In the genomic region with DNA sequence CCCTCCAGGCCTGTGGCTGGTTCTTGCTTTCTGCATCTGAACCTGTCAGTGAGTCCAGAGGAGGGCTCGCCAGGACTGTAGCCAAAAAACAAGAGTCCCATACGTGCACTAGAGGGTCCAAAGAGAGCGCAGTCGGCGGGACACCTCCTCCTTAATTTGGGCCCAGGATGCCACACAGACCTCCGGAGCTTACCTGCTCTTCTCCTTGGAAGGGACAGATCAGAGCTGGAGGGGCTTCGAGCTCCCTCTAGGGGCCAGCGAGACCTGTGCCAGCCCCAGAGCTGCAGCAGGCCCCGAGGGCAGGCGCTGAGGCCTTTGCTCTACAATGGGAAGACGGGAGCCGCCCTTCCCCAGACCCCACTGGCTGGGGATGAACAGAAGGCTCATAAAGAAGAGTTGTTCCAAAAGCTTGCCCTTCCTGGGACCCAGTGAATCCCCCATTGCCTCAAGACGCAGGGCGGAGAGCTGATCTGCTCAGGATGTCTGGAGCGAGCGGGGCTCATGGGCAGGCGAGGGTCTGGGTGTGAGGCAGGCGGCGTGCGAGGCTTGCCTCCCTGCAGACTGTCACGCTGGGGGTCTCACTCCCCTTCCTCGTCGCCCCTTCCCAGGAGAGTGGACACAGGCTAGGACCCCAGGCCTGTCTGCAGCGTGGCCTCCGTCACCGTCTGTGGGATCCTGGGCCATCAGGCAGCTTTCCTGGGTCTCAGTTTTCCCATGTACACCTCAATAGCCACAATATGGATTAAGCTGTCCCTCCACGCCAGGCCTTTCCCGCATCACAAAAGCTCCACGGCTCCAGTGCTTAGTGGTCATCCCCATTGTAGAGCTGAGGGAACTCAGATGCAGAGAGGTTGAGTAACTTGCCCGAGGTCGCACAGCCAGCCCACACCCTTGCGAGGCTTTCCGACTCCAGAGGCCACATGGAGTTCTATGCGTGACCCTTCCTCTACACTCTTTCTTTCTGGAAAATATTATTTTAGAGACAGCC, we compare ENCODE assay signal across 10 cellular contexts. TPM values are rescaled to one million over a fixed set of nuclear protein-coding genes. Genes with fewer than 3 reads are reported as not detected.
DNase-seq lines count a peak whose midpoint lies in the region; ATAC-seq lines count a peak whose summit lies in the region.
"Had no signal": no experiment of that assay in that cellular context is flagged by ENCODE, and none has a peak within 500 bp of the region (broad histone marks: within the 10 kb centered on the region; RNA-seq: fewer than 3 reads in every experiment).

No MANE protein-coding gene starts in this region.

- POLR2A ChIA-PET in activated CD4-positive, alpha-beta memory T cell treated with anti-CD3 and anti-CD28 coated beads for 36 hours (lab: Charles Lee), result no interaction called here

- intact Hi-C loops in activated CD4-positive, alpha-beta memory T cell treated with anti-CD3 and anti-CD28 coated beads for 36 hours (cut with micrococcal nuclease), result no loop called here

- CTCF ChIA-PET in activated CD4-positive, alpha-beta memory T cell treated with anti-CD3 and anti-CD28 coated beads for 36 hours (lab: Charles Lee), result interaction anchor here (1.0 to 1.4 kb wide), 3 partner anchors 9 to 49 kb away, joined by 3 to 5 read pairs (median 4); no protein-coding TSS in a partner anchor

- no peak overlapping the region for H3K4me3 Mint-ChIP-seq in activated CD4-positive, alpha-beta memory T cell treated with anti-CD3 and anti-CD28 coated beads for 36 hours
- no peak overlapping the region for H3K4me3 Mint-ChIP-seq in natural killer cell treated with Interleukin-12 subunit alpha and Interleukin-12 subunit beta and Interleukin-15 and Interleukin-18, amount 100 ng/mL, for 72 hours

- peaks cover 3% of the 10 kb centered on the region for H3K36me3 Mint-ChIP-seq in activated CD4-positive, alpha-beta memory T cell treated with anti-CD3 and anti-CD28 coated beads for 36 hours
- H3K36me3 Mint-ChIP-seq in natural killer cell treated with Interleukin-12 subunit alpha and Interleukin-12 subunit beta and Interleukin-15 and Interleukin-18, amount 100 ng/mL, for 72 hours, result no peaks in the 10 kb centered on the region

- no peaks in the 10 kb centered on the region for H3K4me1 Mint-ChIP-seq in activated CD4-positive, alpha-beta memory T cell treated with anti-CD3 and anti-CD28 coated beads for 36 hours (ENCODE audit: low read depth)
- H3K4me1 Mint-ChIP-seq in natural killer cell treated with Interleukin-12 subunit alpha and Interleukin-12 subunit beta and Interleukin-15 and Interleukin-18, amount 100 ng/mL, for 72 hours (ENCODE audit: low read depth in 2 of 2), result no peaks in the 10 kb centered on the region

- DNase-seq in ELR (ENCODE audit: low read depth) (peak; percentile 24), KBM-7 (peak; percentile 9), NCI-H226 (no peak), NCI-H510A treated with DMSO at 0.1 percent for 48 hours (lab: John Stamatoyannopoulos, UW) (no peak)
- DNase-seq in activated CD4-positive, alpha-beta memory T cell treated with anti-CD3 and anti-CD28 coated beads for 36 hours, result peak; percentile 21
- no peak for DNase-seq in natural killer cell treated with Interleukin-12 subunit alpha and Interleukin-12 subunit beta and Interleukin-15 and Interleukin-18, amount 100 ng/mL, for 72 hours (ENCODE audit: low spot score)
- DNase-seq: activated CD4-positive, alpha-beta T cell treated with anti-CD3 and anti-CD28 coated beads for 1 hour had no signal

- peaks cover 19% of the 10 kb centered on the region for H3K27me3 Mint-ChIP-seq in activated CD4-positive, alpha-beta memory T cell treated with anti-CD3 and anti-CD28 coated beads for 36 hours
- H3K27me3 Mint-ChIP-seq in natural killer cell treated with Interleukin-12 subunit alpha and Interleukin-12 subunit beta and Interleukin-15 and Interleukin-18, amount 100 ng/mL, for 72 hours, result peaks cover 8 to 13% of the 10 kb centered on the region in 2 donors

- H3K9me3 Mint-ChIP-seq in activated CD4-positive, alpha-beta memory T cell treated with anti-CD3 and anti-CD28 coated beads for 36 hours, result peaks cover 9% of the 10 kb centered on the region
- H3K9me3 Mint-ChIP-seq in natural killer cell treated with Interleukin-12 subunit alpha and Interleukin-12 subunit beta and Interleukin-15 and Interleukin-18, amount 100 ng/mL, for 72 hours, result no peaks in the 10 kb centered on the region

- H3K27ac Mint-ChIP-seq in activated CD4-positive, alpha-beta memory T cell treated with anti-CD3 and anti-CD28 coated beads for 36 hours, result no peak overlapping the region
- no peak overlapping the region for H3K27ac Mint-ChIP-seq in natural killer cell treated with Interleukin-12 subunit alpha and Interleukin-12 subunit beta and Interleukin-15 and Interleukin-18, amount 100 ng/mL, for 72 hours

- in situ Hi-C loops in KBM-7 (cut with MboI; ENCODE audit: low pct_unique_long_range_greater_than_20kb, low sequenced_read_pairs), result no loop called here

- peak; percentile 40 to 48 for ATAC-seq in natural killer cell treated with Interleukin-12 subunit alpha and Interleukin-12 subunit beta and Interleukin-15 and Interleukin-18, amount 100 ng/mL, for 72 hours
- ATAC-seq in HG03135 (IDR thresholded peaks at IDR 0.05; ENCODE audit: unreplicated experiment), result no peak
- ATAC-seq in GM21528 (IDR thresholded peaks at IDR 0.05; ENCODE audit: low FRiP score, unreplicated experiment), result no peak

RNA-seq across cellular contexts. Expression of a gene that starts 46.9 kb away (rescaled TPM):
- total RNA-seq in activated CD4-positive, alpha-beta memory T cell treated with anti-CD3 and anti-CD28 coated beads for 36 hours, result not detected
- total RNA-seq in natural killer cell treated with Interleukin-12 subunit alpha and Interleukin-12 subunit beta and Interleukin-15 and Interleukin-18, amount 100 ng/mL, for 72 hours, result not detected
- total RNA-seq: skeletal muscle tissue had no signal

Comparison
In these comparisons a context has a peak if more than half of its experiments do, and no peak if none do; other contexts are left out.
1. DNase-seq: peak in ELR (single experiment), KBM-7 (single experiment) and activated CD4-positive, alpha-beta memory T cell treated with anti-CD3 and anti-CD28 coated beads for 36 hours (single experiment); none in natural killer cell treated with Interleukin-12 subunit alpha and Interleukin-12 subunit beta and Interleukin-15 and Interleukin-18, amount 100 ng/mL, for 72 hours (single experiment), NCI-H226 (single experiment) and NCI-H510A treated with DMSO at 0.1 percent for 48 hours (single experiment).
2. ATAC-seq: peak in natural killer cell treated with Interleukin-12 subunit alpha and Interleukin-12 subunit beta and Interleukin-15 and Interleukin-18, amount 100 ng/mL, for 72 hours (2 of 2); none in HG03135 (single experiment) and GM21528 (single experiment).